ENCODE assay signal across 8 cellular contexts in the genomic region with DNA sequence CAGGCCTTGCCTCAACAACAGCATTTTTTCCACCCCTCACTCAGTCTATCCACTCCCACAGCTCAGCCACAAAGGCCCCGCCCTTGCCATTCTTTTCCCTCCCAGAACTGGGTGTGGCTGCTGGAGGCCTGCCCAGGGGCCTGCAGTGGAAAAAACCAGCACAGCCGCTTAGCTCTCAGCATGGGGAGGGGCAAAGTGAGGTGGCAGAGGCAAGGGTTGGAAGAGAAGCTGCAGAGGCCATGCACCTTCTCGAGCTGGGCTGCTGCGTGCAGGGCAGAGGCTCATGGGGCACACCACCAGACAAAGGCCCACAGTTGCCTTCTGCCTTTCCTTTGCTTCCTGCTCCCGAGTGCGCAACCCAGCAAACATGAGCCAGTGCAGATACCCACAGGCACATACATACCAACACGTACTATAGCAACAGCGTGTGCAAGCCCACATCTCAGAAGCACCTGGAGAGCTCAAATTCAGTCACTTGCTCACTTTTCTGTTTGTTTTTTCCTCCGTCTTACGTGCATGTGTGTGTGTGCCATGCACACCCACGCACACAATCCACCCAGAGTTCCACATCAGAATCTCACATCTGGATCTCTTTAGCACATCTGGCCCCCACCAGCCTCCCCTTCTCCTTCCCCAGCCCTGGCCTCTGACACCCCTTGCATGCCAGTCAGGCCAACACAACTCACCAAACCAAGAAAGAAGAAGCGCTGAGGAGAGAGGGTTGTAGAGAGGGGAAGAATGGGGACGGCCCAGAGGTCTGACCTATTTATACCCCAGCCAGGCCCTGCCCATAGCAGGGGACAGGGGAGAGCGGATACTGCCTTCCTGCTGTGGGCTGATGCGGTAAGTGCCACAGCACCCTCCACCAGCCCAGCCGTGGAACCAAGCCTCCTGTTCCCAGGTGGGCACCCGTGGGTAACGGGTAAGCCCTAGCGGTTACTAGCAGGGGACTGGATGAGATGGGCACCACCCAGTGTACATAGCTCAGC. TPM values are rescaled to one million over a fixed set of nuclear protein-coding genes. Genes with fewer than 3 reads are reported as not detected.
DNase-seq lines count a peak whose midpoint lies in the region; TF ChIP-seq lines count a peak whose summit lies in the region.

A gene (minus strand): TSS at position 740 of the 989 bp plus-strand sequence. CDS start 1,012 bp downstream, outside the sequence.

- H3K4me2 ChIP-seq in OCI-LY7 (ENCODE audit: low read length) = peak within 1 kb of the TSS; percentile 51

- H3K27ac ChIP-seq in HUES48 (ENCODE audit: low read depth, low read length) = no peak within 1 kb of the TSS
- no peak within 1 kb of the TSS for H3K27ac ChIP-seq in OCI-LY7 (ENCODE audit: low read depth, low read length, poor library complexity, severe bottlenecking)
- H3K27ac ChIP-seq in epithelial cell of prostate = peak within 1 kb of the TSS; percentile 61

- H3K9me3 ChIP-seq in HUES48 (ENCODE audit: control insufficient read depth, insufficient read depth, low read length) (no peaks in the 10 kb centered on the region), OCI-LY7 (ENCODE audit: low read length) (no peaks in the 10 kb centered on the region), mucosa of stomach (ENCODE audit: control insufficient read depth, low read length) (no peaks in the 10 kb centered on the region)

- intact Hi-C loops in OCI-LY7 (cut with micrococcal nuclease; ENCODE audit: unreplicated experiment) = no loop called here

- H3K9me2 ChIP-seq in OCI-LY7 (ENCODE audit: insufficient read depth, low read length) = no peaks in the 10 kb centered on the region

- BruUV-seq in OCI-LY7 (replicated peaks; lab: Mats Ljungman, UMichigan) = no TSS peak

- H3K4me1 ChIP-seq in HUES48 (ENCODE audit: control insufficient read depth, insufficient read depth, low read length) (peaks cover 29% of the 10 kb centered on the region), OCI-LY7 (ENCODE audit: insufficient read depth, low read length, poor library complexity, severe bottlenecking) (peaks cover 16% of the 10 kb centered on the region), mucosa of stomach (ENCODE audit: control insufficient read depth, insufficient read depth, low read length) (peaks cover 93% of the 10 kb centered on the region)

- TF ChIP-seq POLR2A in GM15510 (IDR thresholded peaks at IDR 0.05; ENCODE audit: borderline replicate concordance, extremely low read depth, insufficient read length) = peak; percentile 34

- peak within 1 kb of the TSS; percentile 80 for H2AFZ ChIP-seq in OCI-LY7 (ENCODE audit: low read length)

- H3K4me3 ChIP-seq in HUES48 (ENCODE audit: low read depth, low read length) = peak within 1 kb of the TSS; percentile 15; the same call in 1 of the 2 replicates
- H3K4me3 ChIP-seq in OCI-LY7 (ENCODE audit: low read depth, low read length, poor library complexity, severe bottlenecking) = peak within 1 kb of the TSS; percentile 19
- peak within 1 kb of the TSS; percentile 25 for H3K4me3 ChIP-seq in mucosa of stomach (ENCODE audit: low read length)

- no peaks in the 10 kb centered on the region for H4K20me1 ChIP-seq in OCI-LY7 (ENCODE audit: insufficient read depth, low read length)

- no peaks in the 10 kb centered on the region for H3K36me3 ChIP-seq in HUES48 (ENCODE audit: control insufficient read depth, insufficient read depth, low read length)
- H3K36me3 ChIP-seq in OCI-LY7 (ENCODE audit: insufficient read depth, low read length) = no peaks in the 10 kb centered on the region
- H3K36me3 ChIP-seq in mucosa of stomach (ENCODE audit: control insufficient read depth, insufficient read depth, low read length) = no peaks in the 10 kb centered on the region

- POLR2A ChIA-PET in OCI-LY7 (lab: Charles Lee) = interaction anchor here (0.6 kb wide), 1 partner anchor 175 kb away, joined by 3 read pairs; no protein-coding TSS in a partner anchor

- no peaks in the 10 kb centered on the region for H3K79me2 ChIP-seq in OCI-LY7 (ENCODE audit: insufficient read depth, low read depth, low read length)

- CTCF ChIA-PET in OCI-LY7 (lab: Charles Lee; ENCODE audit: unreplicated experiment) = no interaction called here

- H3K27me3 ChIP-seq in HUES48 (ENCODE audit: control insufficient read depth, insufficient read depth, low read length) (no peaks in the 10 kb centered on the region), mucosa of stomach (ENCODE audit: control insufficient read depth, insufficient read depth, low read length) (no peaks in the 10 kb centered on the region)

- H3K9ac ChIP-seq in HUES48 (ENCODE audit: low read depth, low read length) = no peak within 1 kb of the TSS
- peak within 1 kb of the TSS; percentile 60 for H3K9ac ChIP-seq in mucosa of stomach (ENCODE audit: low read length)

- peak; percentile 73 for DNase-seq in OCI-LY7 (ENCODE audit: low spot score)
- peak; percentile 85 for DNase-seq in activated CD8-positive, alpha-beta memory T cell treated with anti-CD3 and anti-CD28 coated beads, Interleukin-2, amount 50 U/mL, for 4 hours
- DNase-seq in epithelial cell of prostate (ENCODE audit: low read depth, low spot score) = no peak
- DNase-seq in stimulated activated CD8-positive, alpha-beta memory T cell treated with anti-CD3 and anti-CD28 coated beads, Interleukin-4, amount 100 ng/mL, for 4 hours (ENCODE audit: low read depth in 2 of 2, low spot score in 1 of 2) = peak; percentile 74 to 78
- no peak for DNase-seq in NCI-H1930 (lab: John Stamatoyannopoulos, UW)

- TF ChIP-seq CTCF in OCI-LY7 (conservative IDR thresholded peaks at IDR 0.05; ENCODE audit: low read length) = no peak

RNA-seq across cellular contexts. Expression of the gene that starts here (rescaled TPM):
- total RNA-seq in OCI-LY7 (2014; rRNA removed; shearing (Covaris generic)) = 1.6 and 3.6 TPM in 2 replicates
- 0.53 and 1.9 TPM in 2 replicates for total RNA-seq in OCI-LY7 (2022)

Comparison
In these comparisons a context has a peak if more than half of its experiments do, and no peak if none do; other contexts are left out.
1. DNase-seq: peak in OCI-LY7 (single experiment), activated CD8-positive, alpha-beta memory T cell treated with anti-CD3 and anti-CD28 coated beads, Interleukin-2, amount 50 U/mL, for 4 hours (single experiment) and stimulated activated CD8-positive, alpha-beta memory T cell treated with anti-CD3 and anti-CD28 coated beads, Interleukin-4, amount 100 ng/mL, for 4 hours (2 of 2); none in epithelial cell of prostate (single experiment) and NCI-H1930 (0 of 2).
2. Peak in every context shown above with its lines, with median percentiles within 50 percentile points of each other: H3K4me3 ChIP-seq.